ENCODE assay signal across 1 cellular context in genomic region chr22:41831828-41832552, GRCh38.
A peak's percentile ranks its signal among the peaks of the same experiment; 100 is the strongest.
TF ChIP-seq lines count a peak whose summit lies in the region.

No MANE protein-coding gene starts in this region.

TF ChIP-seq in HepG2, 621 proteins besides CTCF, POLR2A, EP300 and RAD21 (continued from another document and continues in another):
- TF ChIP-seq ZBTB40 (IDR thresholded peaks at IDR 0.05) (no peak), ZBTB40 (CRISPR knock-in tag; IDR thresholded peaks at IDR 0.05) (no peak), SMC3 (IDR thresholded peaks at IDR 0.05; ENCODE audit: low read length) (no peak), KDM5B (CRISPR knock-in tag; IDR thresholded peaks at IDR 0.05; ENCODE audit: borderline replicate concordance) (no peak), ZSCAN5A (CRISPR knock-in tag; IDR thresholded peaks at IDR 0.05; ENCODE audit: borderline replicate concordance) (no peak), TMF1 (CRISPR knock-in tag; IDR thresholded peaks at IDR 0.05; ENCODE audit: low read depth) (0 out of 2 replicates have a peak, but pooled peaks have one; percentile 58), ZNF20 (CRISPR knock-in tag; IDR thresholded peaks at IDR 0.05) (no peak), ZNF670 (CRISPR knock-in tag; IDR thresholded peaks at IDR 0.05; ENCODE audit: borderline replicate concordance) (peak; percentile 73; the same call in 1 of the 2 replicates), TGIF2 (CRISPR knock-in tag; IDR thresholded peaks at IDR 0.05) (no peak), ZNF777 (CRISPR knock-in tag; IDR thresholded peaks at IDR 0.05) (peak; percentile 4; the same call in 1 of the 2 replicates), LBX2 (CRISPR knock-in tag; IDR thresholded peaks at IDR 0.05; ENCODE audit: borderline replicate concordance) (no peak), NR1H2 (CRISPR knock-in tag; IDR thresholded peaks at IDR 0.05; ENCODE audit: borderline replicate concordance, low read depth) (no peak), HMGA1 (CRISPR knock-in tag; conservative IDR thresholded peaks at IDR 0.05) (no peak), SRF (IDR thresholded peaks at IDR 0.05; ENCODE audit: low read depth, low read length) (no peak), ZNF569 (CRISPR knock-in tag; IDR thresholded peaks at IDR 0.05; ENCODE audit: borderline replicate concordance) (no peak), NCOR1 (IDR thresholded peaks at IDR 0.05; ENCODE audit: borderline replicate concordance, low read length) (no peak), ZNF382 (CRISPR knock-in tag; IDR thresholded peaks at IDR 0.05; ENCODE audit: borderline replicate concordance) (no peak), ZSCAN12 (CRISPR knock-in tag; IDR thresholded peaks at IDR 0.05) (no peak), ZNF207 (IDR thresholded peaks at IDR 0.05; ENCODE audit: borderline replicate concordance) (no peak), ZNF724P (CRISPR knock-in tag; IDR thresholded peaks at IDR 0.05; ENCODE audit: borderline replicate concordance) (no peak), SMYD3 (CRISPR knock-in tag; IDR thresholded peaks at IDR 0.05) (peak; percentile 94), MED8 (CRISPR knock-in tag; IDR thresholded peaks at IDR 0.05; ENCODE audit: insufficient replicate concordance) (peak; percentile 47), TBL1XR1 (IDR thresholded peaks at IDR 0.05; ENCODE audit: borderline replicate concordance, low read length, partially characterized antibody) (no peak), U2AF2 (IDR thresholded peaks at IDR 0.05; ENCODE audit: low read depth, low read length) (no peak), ZNF367 (CRISPR knock-in tag; IDR thresholded peaks at IDR 0.05; ENCODE audit: borderline replicate concordance) (no peak), REL (CRISPR knock-in tag; conservative IDR thresholded peaks at IDR 0.05) (no peak), ZNF33A (CRISPR knock-in tag; IDR thresholded peaks at IDR 0.05; ENCODE audit: borderline replicate concordance) (peak; percentile 74; the same call in 1 of the 2 replicates), ZBTB3 (CRISPR knock-in tag; IDR thresholded peaks at IDR 0.05; ENCODE audit: borderline replicate concordance, low read depth) (no peak), RFX3 (CRISPR knock-in tag; IDR thresholded peaks at IDR 0.05) (no peak), ZC3H13 (CRISPR knock-in tag; IDR thresholded peaks at IDR 0.05) (no peak), MEIS2 (CRISPR knock-in tag; IDR thresholded peaks at IDR 0.05) (no peak)
- TF ChIP-seq, protein P1, sequence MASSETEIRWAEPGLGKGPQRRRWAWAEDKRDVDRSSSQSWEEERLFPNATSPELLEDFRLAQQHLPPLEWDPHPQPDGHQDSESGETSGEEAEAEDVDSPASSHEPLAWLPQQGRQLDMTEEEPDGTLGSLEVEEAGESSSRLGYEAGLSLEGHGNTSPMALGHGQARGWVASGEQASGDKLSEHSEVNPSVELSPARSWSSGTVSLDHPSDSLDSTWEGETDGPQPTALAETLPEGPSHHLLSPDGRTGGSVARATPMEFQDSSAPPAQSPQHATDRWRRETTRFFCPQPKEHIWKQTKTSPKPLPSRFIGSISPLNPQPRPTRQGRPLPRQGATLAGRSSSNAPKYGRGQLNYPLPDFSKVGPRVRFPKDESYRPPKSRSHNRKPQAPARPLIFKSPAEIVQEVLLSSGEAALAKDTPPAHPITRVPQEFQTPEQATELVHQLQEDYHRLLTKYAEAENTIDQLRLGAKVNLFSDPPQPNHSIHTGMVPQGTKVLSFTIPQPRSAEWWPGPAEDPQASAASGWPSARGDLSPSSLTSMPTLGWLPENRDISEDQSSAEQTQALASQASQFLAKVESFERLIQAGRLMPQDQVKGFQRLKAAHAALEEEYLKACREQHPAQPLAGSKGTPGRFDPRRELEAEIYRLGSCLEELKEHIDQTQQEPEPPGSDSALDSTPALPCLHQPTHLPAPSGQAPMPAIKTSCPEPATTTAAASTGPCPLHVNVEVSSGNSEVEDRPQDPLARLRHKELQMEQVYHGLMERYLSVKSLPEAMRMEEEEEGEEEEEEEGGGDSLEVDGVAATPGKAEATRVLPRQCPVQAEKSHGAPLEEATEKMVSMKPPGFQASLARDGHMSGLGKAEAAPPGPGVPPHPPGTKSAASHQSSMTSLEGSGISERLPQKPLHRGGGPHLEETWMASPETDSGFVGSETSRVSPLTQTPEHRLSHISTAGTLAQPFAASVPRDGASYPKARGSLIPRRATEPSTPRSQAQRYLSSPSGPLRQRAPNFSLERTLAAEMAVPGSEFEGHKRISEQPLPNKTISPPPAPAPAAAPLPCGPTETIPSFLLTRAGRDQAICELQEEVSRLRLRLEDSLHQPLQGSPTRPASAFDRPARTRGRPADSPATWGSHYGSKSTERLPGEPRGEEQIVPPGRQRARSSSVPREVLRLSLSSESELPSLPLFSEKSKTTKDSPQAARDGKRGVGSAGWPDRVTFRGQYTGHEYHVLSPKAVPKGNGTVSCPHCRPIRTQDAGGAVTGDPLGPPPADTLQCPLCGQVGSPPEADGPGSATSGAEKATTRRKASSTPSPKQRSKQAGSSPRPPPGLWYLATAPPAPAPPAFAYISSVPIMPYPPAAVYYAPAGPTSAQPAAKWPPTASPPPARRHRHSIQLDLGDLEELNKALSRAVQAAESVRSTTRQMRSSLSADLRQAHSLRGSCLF (CRISPR knock-in tag; IDR thresholded peaks at IDR 0.05; ENCODE audit: borderline replicate concordance): no peak
- TF ChIP-seq, protein P2, sequence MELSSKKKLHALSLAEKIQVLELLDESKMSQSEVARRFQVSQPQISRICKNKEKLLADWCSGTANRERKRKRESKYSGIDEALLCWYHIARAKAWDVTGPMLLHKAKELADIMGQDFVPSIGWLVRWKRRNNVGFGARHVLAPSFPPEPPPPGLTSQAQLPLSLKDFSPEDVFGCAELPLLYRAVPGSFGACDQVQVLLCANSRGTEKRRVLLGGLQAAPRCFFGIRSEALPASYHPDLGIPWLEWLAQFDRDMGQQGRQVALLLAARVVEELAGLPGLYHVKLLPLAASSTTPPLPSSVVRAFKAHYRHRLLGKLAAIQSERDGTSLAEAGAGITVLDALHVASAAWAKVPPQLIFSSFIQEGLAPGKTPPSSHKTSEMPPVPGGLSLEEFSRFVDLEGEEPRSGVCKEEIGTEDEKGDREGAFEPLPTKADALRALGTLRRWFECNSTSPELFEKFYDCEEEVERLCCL (CRISPR knock-in tag; IDR thresholded peaks at IDR 0.05; ENCODE audit: borderline replicate concordance): 0 out of 2 replicates have a peak, but pooled peaks have one; percentile 57
- TF ChIP-seq, protein P3, sequence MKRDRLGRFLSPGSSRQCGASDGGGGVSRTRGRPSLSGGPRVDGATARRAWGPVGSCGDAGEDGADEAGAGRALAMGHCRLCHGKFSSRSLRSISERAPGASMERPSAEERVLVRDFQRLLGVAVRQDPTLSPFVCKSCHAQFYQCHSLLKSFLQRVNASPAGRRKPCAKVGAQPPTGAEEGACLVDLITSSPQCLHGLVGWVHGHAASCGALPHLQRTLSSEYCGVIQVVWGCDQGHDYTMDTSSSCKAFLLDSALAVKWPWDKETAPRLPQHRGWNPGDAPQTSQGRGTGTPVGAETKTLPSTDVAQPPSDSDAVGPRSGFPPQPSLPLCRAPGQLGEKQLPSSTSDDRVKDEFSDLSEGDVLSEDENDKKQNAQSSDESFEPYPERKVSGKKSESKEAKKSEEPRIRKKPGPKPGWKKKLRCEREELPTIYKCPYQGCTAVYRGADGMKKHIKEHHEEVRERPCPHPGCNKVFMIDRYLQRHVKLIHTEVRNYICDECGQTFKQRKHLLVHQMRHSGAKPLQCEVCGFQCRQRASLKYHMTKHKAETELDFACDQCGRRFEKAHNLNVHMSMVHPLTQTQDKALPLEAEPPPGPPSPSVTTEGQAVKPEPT (CRISPR knock-in tag; IDR thresholded peaks at IDR 0.05; ENCODE audit: low read depth): no peak
- TF ChIP-seq, protein P4, sequence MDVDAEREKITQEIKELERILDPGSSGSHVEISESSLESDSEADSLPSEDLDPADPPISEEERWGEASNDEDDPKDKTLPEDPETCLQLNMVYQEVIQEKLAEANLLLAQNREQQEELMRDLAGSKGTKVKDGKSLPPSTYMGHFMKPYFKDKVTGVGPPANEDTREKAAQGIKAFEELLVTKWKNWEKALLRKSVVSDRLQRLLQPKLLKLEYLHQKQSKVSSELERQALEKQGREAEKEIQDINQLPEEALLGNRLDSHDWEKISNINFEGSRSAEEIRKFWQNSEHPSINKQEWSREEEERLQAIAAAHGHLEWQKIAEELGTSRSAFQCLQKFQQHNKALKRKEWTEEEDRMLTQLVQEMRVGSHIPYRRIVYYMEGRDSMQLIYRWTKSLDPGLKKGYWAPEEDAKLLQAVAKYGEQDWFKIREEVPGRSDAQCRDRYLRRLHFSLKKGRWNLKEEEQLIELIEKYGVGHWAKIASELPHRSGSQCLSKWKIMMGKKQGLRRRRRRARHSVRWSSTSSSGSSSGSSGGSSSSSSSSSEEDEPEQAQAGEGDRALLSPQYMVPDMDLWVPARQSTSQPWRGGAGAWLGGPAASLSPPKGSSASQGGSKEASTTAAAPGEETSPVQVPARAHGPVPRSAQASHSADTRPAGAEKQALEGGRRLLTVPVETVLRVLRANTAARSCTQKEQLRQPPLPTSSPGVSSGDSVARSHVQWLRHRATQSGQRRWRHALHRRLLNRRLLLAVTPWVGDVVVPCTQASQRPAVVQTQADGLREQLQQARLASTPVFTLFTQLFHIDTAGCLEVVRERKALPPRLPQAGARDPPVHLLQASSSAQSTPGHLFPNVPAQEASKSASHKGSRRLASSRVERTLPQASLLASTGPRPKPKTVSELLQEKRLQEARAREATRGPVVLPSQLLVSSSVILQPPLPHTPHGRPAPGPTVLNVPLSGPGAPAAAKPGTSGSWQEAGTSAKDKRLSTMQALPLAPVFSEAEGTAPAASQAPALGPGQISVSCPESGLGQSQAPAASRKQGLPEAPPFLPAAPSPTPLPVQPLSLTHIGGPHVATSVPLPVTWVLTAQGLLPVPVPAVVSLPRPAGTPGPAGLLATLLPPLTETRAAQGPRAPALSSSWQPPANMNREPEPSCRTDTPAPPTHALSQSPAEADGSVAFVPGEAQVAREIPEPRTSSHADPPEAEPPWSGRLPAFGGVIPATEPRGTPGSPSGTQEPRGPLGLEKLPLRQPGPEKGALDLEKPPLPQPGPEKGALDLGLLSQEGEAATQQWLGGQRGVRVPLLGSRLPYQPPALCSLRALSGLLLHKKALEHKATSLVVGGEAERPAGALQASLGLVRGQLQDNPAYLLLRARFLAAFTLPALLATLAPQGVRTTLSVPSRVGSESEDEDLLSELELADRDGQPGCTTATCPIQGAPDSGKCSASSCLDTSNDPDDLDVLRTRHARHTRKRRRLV (CRISPR knock-in tag; IDR thresholded peaks at IDR 0.05): no peak
